27 cellular contexts compared by ENCODE assay signal in genomic region chr12:113896841-113897240, GRCh38.
"Had no signal": no experiment of that assay in that cellular context is flagged by ENCODE, and none has a peak within 500 bp of the region (broad histone marks: within the 10 kb centered on the region; RNA-seq: fewer than 3 reads in every experiment).

No MANE protein-coding gene starts in this region.

- H3K4me3 ChIP-seq: stomach, suprapubic skin, testis, thoracic aorta, thyroid gland, tibial artery, tibial nerve, transverse colon, upper lobe of left lung, upper lobe of right lung, uterus, vagina had no signal

- H3K9me3 ChIP-seq: stomach, suprapubic skin, testis, thoracic aorta, thyroid gland, tibial artery, tibial nerve, transverse colon, upper lobe of left lung, upper lobe of right lung, uterus, vagina had no signal

- H3K9me3 Mint-ChIP-seq: stimulated activated effector memory CD8-positive, alpha-beta T cell treated with anti-CD3 and anti-CD28 coated beads, Interleukin-12 subunit alpha, Interleukin-12 subunit beta, amount 100 ng/mL, for 72 hours; stimulated activated memory B cell treated with anti-CD40 and anti-IgM and Interleukin-4, amounts not matched to agents 10 μg/mL and 1 μg/mL and 100 μg/mL, for 72 hours; stimulated activated naive B cell treated with anti-CD40 and anti-IgM and Interleukin-4, amounts not matched to agents 10 μg/mL and 1 μg/mL and 100 μg/mL, for 72 hours; stimulated activated naive CD8-positive, alpha-beta T cell treated with anti-CD3 and anti-CD28 coated beads, Interleukin-15, amount 100 ng/mL, for 72 hours; stimulated activated naive CD8-positive, alpha-beta T cell treated with anti-CD3 and anti-CD28 coated beads, Interleukin-15, Interleukin-2, amounts not matched to agents 100 ng/mL and 50 ng/mL, for 24 hours; type B pancreatic cell had no signal

- H3K36me3 ChIP-seq: suprapubic skin, thyroid gland, transverse colon, upper lobe of right lung, uterus, vagina had no signal

- H3K27me3 ChIP-seq: stomach, suprapubic skin, testis, thyroid gland, tibial artery, tibial nerve, transverse colon, upper lobe of left lung, upper lobe of right lung, uterus, vagina had no signal

- H3K27me3 Mint-ChIP-seq: stimulated activated memory B cell treated with anti-CD40 and anti-IgM and Interleukin-4, amounts not matched to agents 10 μg/mL and 1 μg/mL and 100 μg/mL, for 72 hours; stimulated activated naive B cell treated with anti-CD40 and anti-IgM and Interleukin-4, amounts not matched to agents 10 μg/mL and 1 μg/mL and 100 μg/mL, for 72 hours; stimulated activated naive CD8-positive, alpha-beta T cell treated with anti-CD3 and anti-CD28 coated beads, Interleukin-15, amount 100 ng/mL, for 72 hours; stimulated activated naive CD8-positive, alpha-beta T cell treated with anti-CD3 and anti-CD28 coated beads, Interleukin-15, Interleukin-2, amounts not matched to agents 100 ng/mL and 50 ng/mL, for 24 hours; type B pancreatic cell had no signal

- H3K4me1 Mint-ChIP-seq: stimulated activated effector memory CD8-positive, alpha-beta T cell treated with anti-CD3 and anti-CD28 coated beads, Interleukin-12 subunit alpha, Interleukin-12 subunit beta, amount 100 ng/mL, for 72 hours; stimulated activated memory B cell treated with anti-CD40 and anti-IgM and Interleukin-4, amounts not matched to agents 10 μg/mL and 1 μg/mL and 100 μg/mL, for 72 hours; stimulated activated naive B cell treated with anti-CD40 and anti-IgM and Interleukin-4, amounts not matched to agents 10 μg/mL and 1 μg/mL and 100 μg/mL, for 72 hours had no signal

- H3K4me1 ChIP-seq: stomach, testis, thyroid gland, tibial artery, transverse colon, upper lobe of left lung, upper lobe of right lung, uterus had no signal

- H3K4me3 Mint-ChIP-seq: stimulated activated effector memory CD8-positive, alpha-beta T cell treated with anti-CD3 and anti-CD28 coated beads, Interleukin-12 subunit alpha, Interleukin-12 subunit beta, amount 100 ng/mL, for 72 hours; stimulated activated memory B cell treated with anti-CD40 and anti-IgM and Interleukin-4, amounts not matched to agents 10 μg/mL and 1 μg/mL and 100 μg/mL, for 72 hours; stimulated activated naive B cell treated with anti-CD40 and anti-IgM and Interleukin-4, amounts not matched to agents 10 μg/mL and 1 μg/mL and 100 μg/mL, for 72 hours; stimulated activated naive CD8-positive, alpha-beta T cell treated with anti-CD3 and anti-CD28 coated beads, Interleukin-15, amount 100 ng/mL, for 72 hours; stimulated activated naive CD8-positive, alpha-beta T cell treated with anti-CD3 and anti-CD28 coated beads, Interleukin-15, Interleukin-2, amounts not matched to agents 100 ng/mL and 50 ng/mL, for 24 hours; type B pancreatic cell had no signal

- ATAC-seq: stimulated activated effector memory CD8-positive, alpha-beta T cell treated with anti-CD3 and anti-CD28 coated beads, Interleukin-12 subunit alpha, Interleukin-12 subunit beta, amount 100 ng/mL, for 72 hours; stimulated activated memory B cell treated with anti-CD40 and anti-IgM and Interleukin-4, amounts not matched to agents 10 μg/mL and 1 μg/mL and 100 μg/mL, for 72 hours; stimulated activated naive B cell treated with anti-CD40 and anti-IgM and Interleukin-4, amounts not matched to agents 10 μg/mL and 1 μg/mL and 100 μg/mL, for 72 hours; stimulated activated naive CD8-positive, alpha-beta T cell treated with anti-CD3 and anti-CD28 coated beads, Interleukin-15, amount 100 ng/mL, for 72 hours; stimulated activated naive CD8-positive, alpha-beta T cell treated with anti-CD3 and anti-CD28 coated beads, Interleukin-15, Interleukin-2, amounts not matched to agents 100 U/mL and 50 U/mL, for 24 hours; upper lobe of right lung had no signal

- DNase-seq: stimulated activated CD4-positive, alpha-beta T cell treated with anti-CD3 and anti-CD28 coated beads, Interleukin-2, amount 100 ng/mL, for 48 hours; stimulated activated CD4-positive, alpha-beta T cell treated with anti-CD3 and anti-CD28 coated beads, Interleukin-4, amount 100 ng/mL, for 1 hour; stimulated activated CD4-positive, alpha-beta T cell treated with anti-CD3 and anti-CD28 coated beads, Interleukin-4, amount 100 ng/mL, for 24 hours; stimulated activated CD4-positive, alpha-beta T cell treated with anti-CD3 and anti-CD28 coated beads, Interleukin-4, amount 100 ng/mL, for 4 hours; stimulated activated CD8-positive, alpha-beta memory T cell treated with anti-CD3 and anti-CD28 coated beads, Interleukin-4, amount 100 ng/mL, for 48 hours; stimulated activated naive B cell treated with anti-CD40 and anti-IgM and Interleukin-4, amounts not matched to agents 10 μg/mL and 1 μg/mL and 100 μg/mL, for 72 hours; stimulated activated naive CD4-positive, alpha-beta T cell; stimulated activated naive CD4-positive, alpha-beta T cell treated with Interleukin-2 at 50 U/mL for 16 hours; stimulated activated naive CD8-positive, alpha-beta T cell treated with anti-CD3 and anti-CD28 coated beads, Interleukin-15, amount 100 ng/mL, for 72 hours; stimulated activated naive CD8-positive, alpha-beta T cell treated with anti-CD3 and anti-CD28 coated beads, Interleukin-15, Interleukin-2, amounts not matched to agents 100 U/mL and 50 U/mL, for 24 hours; stomach; substantia nigra; testis; thyroid gland; tibial artery; transverse colon; upper lobe of left lung; upper lobe of right lung; uterus had no signal

- H3K27ac Mint-ChIP-seq: stimulated activated effector memory CD8-positive, alpha-beta T cell treated with anti-CD3 and anti-CD28 coated beads, Interleukin-12 subunit alpha, Interleukin-12 subunit beta, amount 100 ng/mL, for 72 hours; stimulated activated memory B cell treated with anti-CD40 and anti-IgM and Interleukin-4, amounts not matched to agents 10 μg/mL and 1 μg/mL and 100 μg/mL, for 72 hours; stimulated activated naive B cell treated with anti-CD40 and anti-IgM and Interleukin-4, amounts not matched to agents 10 μg/mL and 1 μg/mL and 100 μg/mL, for 72 hours; stimulated activated naive CD8-positive, alpha-beta T cell treated with anti-CD3 and anti-CD28 coated beads, Interleukin-15, amount 100 ng/mL, for 72 hours; stimulated activated naive CD8-positive, alpha-beta T cell treated with anti-CD3 and anti-CD28 coated beads, Interleukin-15, Interleukin-2, amounts not matched to agents 100 ng/mL and 50 ng/mL, for 24 hours; type B pancreatic cell had no signal

- H3K27ac ChIP-seq: stomach, suprapubic skin, testis, thoracic aorta, thyroid gland, tibial artery, tibial nerve, transverse colon, upper lobe of left lung, upper lobe of right lung, uterus, vagina had no signal
